In genomic region chr5:151758430-151759241, GRCh38 we compare ENCODE assay signal across 8 cellular contexts. TPM values are rescaled to one million over a fixed set of nuclear protein-coding genes. Genes with fewer than 3 reads are reported as not detected.
A peak's percentile ranks its signal among the peaks of the same experiment; 100 is the strongest.
DNase-seq lines count a peak whose midpoint lies in the region; TF ChIP-seq lines count a peak whose summit lies in the region.

A gene with protein sequence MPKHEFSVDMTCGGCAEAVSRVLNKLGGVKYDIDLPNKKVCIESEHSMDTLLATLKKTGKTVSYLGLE (minus strand): TSS chr5:151758631. CDS start chr5:151758551, 80 bp downstream.

- H3K4me3 Mint-ChIP-seq in type B pancreatic cell = peak within 1 kb of the TSS; percentile 89

- H3K9me3 ChIP-seq in adipocyte (ENCODE audit: control insufficient read depth, low read length) (no peaks in the 10 kb centered on the region), cardiac muscle cell (ENCODE audit: low read depth) (no peaks in the 10 kb centered on the region)

- intact Hi-C loops in posterior cingulate gyrus (cut with DNase I) = loop anchor here (1.0 kb wide), 1 partner anchor 13 kb away; the partner anchor contains the start of gene G3BP1

- no peaks in the 10 kb centered on the region for H3K27me3 ChIP-seq in adipocyte (replicated peaks; ENCODE audit: control insufficient read depth, insufficient read depth, low read length)
- H3K27me3 ChIP-seq in cardiac muscle cell = no peaks in the 10 kb centered on the region

- TF ChIP-seq CTCF in GM12864 (IDR thresholded peaks at IDR 0.05; ENCODE audit: low read depth, low read length, missing control alignments) (peak; percentile 1), cardiac muscle cell (IDR thresholded peaks at IDR 0.05; ENCODE audit: low read depth, low read length) (no peak), type B pancreatic cell (conservative IDR thresholded peaks at IDR 0.05) (peak; percentile 55)

- H3K4me1 Mint-ChIP-seq in type B pancreatic cell (ENCODE audit: unreplicated experiment) = peaks cover 29% of the 10 kb centered on the region

- H3K4me3 ChIP-seq in GM12864 (ENCODE audit: low read depth, low read length) (peak within 1 kb of the TSS; percentile 97), adipocyte (ENCODE audit: low read length) (peak within 1 kb of the TSS; percentile 93), cardiac muscle cell (peak within 1 kb of the TSS; percentile 72)

- peak within 1 kb of the TSS; percentile 79 for H3K27ac Mint-ChIP-seq in type B pancreatic cell

- no peaks in the 10 kb centered on the region for H3K9me3 Mint-ChIP-seq in type B pancreatic cell

- H3K9ac ChIP-seq in adipocyte (ENCODE audit: low read length) = peak within 1 kb of the TSS; percentile 99

- H3K4me1 ChIP-seq in adipocyte (ENCODE audit: control insufficient read depth, insufficient read depth, low read length) (peaks cover 30% of the 10 kb centered on the region), cardiac muscle cell (ENCODE audit: low read depth) (peaks cover 17% of the 10 kb centered on the region)

- no peak for DNase-seq in GM12864 (ENCODE audit: low read depth)
- peak; percentile 98 for DNase-seq in HEK293T (ENCODE audit: extremely low spot score)
- DNase-seq in MV-4-11 (lab: John Stamatoyannopoulos, UW) = peak; percentile 74
- DNase-seq in T follicular helper cell (ENCODE audit: low read depth) = peak; percentile 86
- DNase-seq in adipocyte (ENCODE audit: low read depth) = peak; percentile 98
- peak; percentile 93 to 97 for DNase-seq in cardiac muscle cell (ENCODE audit: low read depth in 1 of 2, low spot score in 1 of 2)
- peak; percentile 87 to 99 (median 94) for DNase-seq in posterior cingulate gyrus
- peak; percentile 93 for DNase-seq in type B pancreatic cell (ENCODE audit: extremely low spot score, unreplicated experiment)

- H3K36me3 Mint-ChIP-seq in type B pancreatic cell = peaks cover 3% of the 10 kb centered on the region

- CTCF ChIA-PET in HEK293T (lab: Yijun Ruan, JAX) = interaction anchor here (0.6 to 0.9 kb wide), 2 partner anchors 17 to 235 kb away, joined by 3 read pairs; no protein-coding TSS in a partner anchor

- peak within 1 kb of the TSS; percentile 91 for H3K27ac ChIP-seq in cardiac muscle cell

- peaks cover under 1% of the 10 kb centered on the region for H3K36me3 ChIP-seq in adipocyte (ENCODE audit: control insufficient read depth, insufficient read depth, low read length, severe bottlenecking)
- no peaks in the 10 kb centered on the region for H3K36me3 ChIP-seq in cardiac muscle cell

- POLR2A ChIA-PET in HEK293T (lab: Yijun Ruan, JAX) = interaction anchor here (0.8 to 7.6 kb wide), 4 partner anchors 10 to 71 kb away, joined by 3 to 84 read pairs (median 3); partner anchors contain the start of genes G3BP1 and SPARC

- H3K27me3 Mint-ChIP-seq in type B pancreatic cell = no peaks in the 10 kb centered on the region

TF ChIP-seq in HEK293T, 16 proteins besides CTCF, POLR2A, EP300 and RAD21:
- TF ChIP-seq ZNF384 (IDR thresholded peaks at IDR 0.05) (no peak), L3MBTL2 (conservative IDR thresholded peaks at IDR 0.05) (0 out of 2 replicates have a peak, but pooled peaks have one; percentile 35), HDGF (IDR thresholded peaks at IDR 0.05; ENCODE audit: borderline replicate concordance) (no peak), ELF4 (IDR thresholded peaks at IDR 0.05) (peak; percentile 10; the same call in 1 of the 2 replicates)

RNA-seq across cellular contexts. Expression of the gene that starts here (rescaled TPM):
- total RNA-seq in cardiac muscle cell = 68.2 and 168 TPM in 2 replicates
- 186 and 190 TPM in 2 replicates for polyA plus RNA-seq in cardiac muscle cell
- 81.0 and 110 TPM in 2 replicates for total RNA-seq in type B pancreatic cell (ENCODE audit: low replicate concordance)
